Comparison of ENCODE assay signal across 8 cellular contexts in the genomic region with DNA sequence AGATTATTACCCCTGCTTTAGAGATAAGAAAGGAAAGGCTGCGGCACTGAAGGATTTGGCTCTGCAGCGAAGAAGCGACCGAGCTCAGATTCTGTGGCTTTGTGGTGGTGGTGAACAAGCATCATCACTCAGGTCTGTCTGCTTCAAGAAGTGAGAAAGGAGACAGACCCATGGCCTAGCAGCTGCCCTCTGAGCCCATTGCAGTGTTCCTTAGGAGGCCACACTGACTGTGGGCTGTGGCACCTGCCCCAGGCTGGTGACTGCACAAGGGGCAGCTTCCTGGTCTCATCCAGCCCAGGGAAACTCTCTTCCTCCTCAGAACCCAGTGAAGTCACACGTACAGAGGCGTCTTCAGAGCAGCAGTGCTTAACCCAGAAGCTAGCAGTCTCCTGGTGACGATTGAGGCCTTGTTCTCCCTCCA. TPM values are rescaled to one million over a fixed set of nuclear protein-coding genes. Genes with fewer than 3 reads are reported as not detected.
DNase-seq lines count a peak whose midpoint lies in the region; ATAC-seq and TF ChIP-seq lines count a peak whose summit lies in the region.

No MANE protein-coding gene starts in this region.

- intact Hi-C loops in spleen (cut with DNase I; ENCODE audit: low total_unique reads) = no loop called here

- H3K27ac ChIP-seq in spleen = peak overlapping the region; percentile 51 to 97 (median 79)

- DNase-seq in HT-29 (ENCODE audit: low spot score) (peak; percentile 54), fibroblast of the aortic adventitia (ENCODE audit: low read depth) (no peak), spleen (no peak), NCI-H69 (lab: John Stamatoyannopoulos, UW) (no peak), NCI-H146 treated with DMSO at 0.1 percent for 48 hours (lab: John Stamatoyannopoulos, UW; ENCODE audit: unreplicated experiment) (no peak), ecto neural progenitor cell (ENCODE audit: low spot score) (no peak)
- DNase-seq in activated CD8-positive, alpha-beta T cell treated with anti-CD3 and anti-CD28 coated beads, Interleukin-2, amount 10 ng/mL, durations not matched to agents 7 days and 5 days = peak; percentile 82

- 35 to 49% (median 46%) methylated on average over 7 of the region's 7 CpGs for WGBS in spleen, 5 donors

- H3K4me1 ChIP-seq in spleen = peaks cover 71 to 92% (median 89%) of the 10 kb centered on the region in 6 donors

- H3K36me3 ChIP-seq in spleen = no peaks in the 10 kb centered on the region

- CTCF ChIA-PET in activated CD8-positive, alpha-beta T cell treated with anti-CD3 and anti-CD28 coated beads, Interleukin-2, amount 10 ng/mL, durations not matched to agents 7 days and 5 days (lab: Charles Lee) = interaction anchor here (0.7 to 2.5 kb wide), 6 partner anchors 12 to 441 kb away, joined by 3 to 12 read pairs (median 3); no protein-coding TSS in a partner anchor

- H3K27me3 Mint-ChIP-seq in activated CD8-positive, alpha-beta T cell treated with anti-CD3 and anti-CD28 coated beads, Interleukin-2, amount 10 ng/mL, durations not matched to agents 7 days and 5 days (ENCODE audit: low read depth) = no peaks in the 10 kb centered on the region

- H3K27ac Mint-ChIP-seq in activated CD8-positive, alpha-beta T cell treated with anti-CD3 and anti-CD28 coated beads, Interleukin-2, amount 10 ng/mL, durations not matched to agents 7 days and 5 days = peak overlapping the region; percentile 97

- no peak for TF ChIP-seq POLR2A in spleen (IDR thresholded peaks at IDR 0.05)

- H3K27me3 ChIP-seq in spleen (replicated peaks in 1 of 7) = no peaks in the 10 kb centered on the region

- POLR2A ChIA-PET in activated CD8-positive, alpha-beta T cell treated with anti-CD3 and anti-CD28 coated beads, Interleukin-2, amount 10 ng/mL, durations not matched to agents 7 days and 5 days (lab: Charles Lee) = interaction anchor here (1.3 to 1.9 kb wide), 4 partner anchors 9 to 210 kb away, joined by 3 to 6 read pairs (median 4); a partner anchor contains a TSS

- peaks cover 7% of the 10 kb centered on the region for H3K36me3 Mint-ChIP-seq in activated CD8-positive, alpha-beta T cell treated with anti-CD3 and anti-CD28 coated beads, Interleukin-2, amount 10 ng/mL, durations not matched to agents 7 days and 5 days (ENCODE audit: low read depth)

- peak overlapping the region; percentile 20 for H3K4me3 ChIP-seq in fibroblast of the aortic adventitia (ENCODE audit: low read depth, low read length)
- H3K4me3 ChIP-seq in spleen = no peak overlapping the region

- peaks cover 64% of the 10 kb centered on the region for H3K4me1 Mint-ChIP-seq in activated CD8-positive, alpha-beta T cell treated with anti-CD3 and anti-CD28 coated beads, Interleukin-2, amount 10 ng/mL, durations not matched to agents 7 days and 5 days (ENCODE audit: low read depth)

- H3K9me3 ChIP-seq in spleen = no peaks in the 10 kb centered on the region

- ATAC-seq in activated CD8-positive, alpha-beta T cell treated with anti-CD3 and anti-CD28 coated beads, Interleukin-2, amount 10 ng/mL, durations not matched to agents 7 days and 5 days = peak; percentile 46
- no peak for ATAC-seq in HG02970 (IDR thresholded peaks at IDR 0.05; ENCODE audit: low FRiP score, unreplicated experiment)

- H3K9me3 Mint-ChIP-seq in activated CD8-positive, alpha-beta T cell treated with anti-CD3 and anti-CD28 coated beads, Interleukin-2, amount 10 ng/mL, durations not matched to agents 7 days and 5 days (ENCODE audit: insufficient read depth) = no peaks in the 10 kb centered on the region

- no peak for TF ChIP-seq CTCF in fibroblast of the aortic adventitia (IDR thresholded peaks at IDR 0.05; ENCODE audit: insufficient read depth, low read length)
- TF ChIP-seq CTCF in spleen (IDR thresholded peaks at IDR 0.05 in 8 of 11, conservative IDR thresholded peaks at IDR 0.05 in 3 of 11) = no peak

- peak overlapping the region; percentile 17 for H3K4me3 Mint-ChIP-seq in activated CD8-positive, alpha-beta T cell treated with anti-CD3 and anti-CD28 coated beads, Interleukin-2, amount 10 ng/mL, durations not matched to agents 7 days and 5 days

RNA-seq across cellular contexts. Expression of a gene that starts 22.3 kb away (rescaled TPM):
- total RNA-seq in HT-29 (2014; rRNA removed; shearing (Covaris generic)) = 119 and 126 TPM in 2 replicates
- total RNA-seq in activated CD8-positive, alpha-beta T cell treated with anti-CD3 and anti-CD28 coated beads, Interleukin-2, amount 10 ng/mL, durations not matched to agents 7 days and 5 days = 100 to 1,000 TPM; 125 to 127 TPM
- total RNA-seq in fibroblast of the aortic adventitia (ENCODE audit: low replicate concordance) (45.8 and 68.7 TPM in 2 replicates), spleen (100 to 1,000 TPM in 2 of 7 donors, 10 to 100 TPM in 5; 60.0 to 123 (median 68.8) TPM)
- 100 to 1,000 TPM in 1 of 3 donors, 10 to 100 TPM in 2; 57.2 to 106 (median 71.9) TPM for polyA plus RNA-seq in spleen

Comparison
In these comparisons a context has a peak if more than half of its experiments do, and no peak if none do; other contexts are left out.
1. DNase-seq: peak in HT-29 (single experiment) and activated CD8-positive, alpha-beta T cell treated with anti-CD3 and anti-CD28 coated beads, Interleukin-2, amount 10 ng/mL, durations not matched to agents 7 days and 5 days (single experiment); none in fibroblast of the aortic adventitia (single experiment), spleen (single experiment), NCI-H69 (single experiment), NCI-H146 treated with DMSO at 0.1 percent for 48 hours (single experiment) and ecto neural progenitor cell (single experiment).